ENCODE assay signal across 3 cellular contexts in the genomic region with DNA sequence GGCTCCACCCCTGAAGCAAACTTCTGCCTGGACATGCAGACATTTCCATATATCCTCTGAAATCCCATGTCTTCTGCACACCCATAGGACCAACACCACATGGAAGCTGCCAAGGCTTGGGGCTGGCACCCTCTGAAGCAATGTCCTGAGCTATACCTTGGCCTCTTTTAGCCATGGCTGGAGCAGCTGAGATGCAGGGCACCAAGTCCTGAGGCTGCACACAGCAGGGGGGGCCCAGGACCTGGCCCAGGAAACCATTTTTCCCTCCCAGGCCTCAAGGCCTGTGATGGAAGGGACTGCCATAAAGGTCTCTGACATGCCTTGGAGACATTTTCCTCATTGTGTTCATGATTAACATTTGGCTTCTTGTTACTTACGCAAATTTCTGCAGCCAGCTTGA.
"Had no signal": no experiment of that assay in that cellular context is flagged by ENCODE, and none has a peak within 500 bp of the region (broad histone marks: within the 10 kb centered on the region; RNA-seq: fewer than 3 reads in every experiment).

No MANE protein-coding gene starts in this region.

- DNase-seq: GDM1, GF-D8 had no signal

- ATAC-seq: GM12878 had no signal

- H3K4me3 ChIP-seq: GM12878 had no signal
